ENCODE assay signal across 37 cellular contexts in the genomic region with DNA sequence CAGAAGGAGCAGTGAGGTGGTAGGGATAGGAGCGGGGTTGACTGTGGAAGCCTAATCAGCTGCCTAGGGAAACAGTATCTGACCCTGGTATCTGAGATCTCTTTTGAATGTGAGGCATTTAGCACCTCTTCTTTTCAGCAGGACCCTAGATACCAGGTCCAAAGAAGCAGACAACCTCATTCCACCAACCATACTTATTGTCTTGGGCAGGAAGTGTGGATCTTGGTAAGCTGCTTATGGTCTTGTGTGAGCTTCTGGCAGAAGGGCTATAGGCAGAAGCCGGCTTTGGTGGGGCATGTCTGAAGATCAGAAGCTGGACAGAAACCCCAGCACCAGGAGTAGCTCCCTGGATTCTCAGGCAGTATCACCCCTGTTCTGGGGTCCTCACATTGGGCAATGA.
"Had no signal": no experiment of that assay in that cellular context is flagged by ENCODE, and none has a peak within 500 bp of the region (broad histone marks: within the 10 kb centered on the region; RNA-seq: fewer than 3 reads in every experiment).

No MANE protein-coding gene starts in this region.

- H3K4me1 Mint-ChIP-seq: activated CD4-positive, alpha-beta memory T cell treated with anti-CD3 and anti-CD28 coated beads, Interleukin-2, amount 10 ng/mL, durations not matched to agents 7 days and 5 days; activated CD4-positive, alpha-beta T cell treated with anti-CD3 and anti-CD28 coated beads for 36 hours; activated CD4-positive, alpha-beta T cell treated with anti-CD3 and anti-CD28 coated beads, Interleukin-2, amount 10 ng/mL, durations not matched to agents 7 days and 5 days; activated naive CD4-positive, alpha-beta T cell treated with anti-CD3 and anti-CD28 coated beads, Interleukin-2, amount 10 ng/mL, durations not matched to agents 7 days and 5 days; activated naive CD4-positive, alpha-beta T cell treated with anti-CD3 and anti-CD28 coated beads, Interleukin-2, amount 50 U/mL, for 24 hours; activated naive CD8-positive, alpha-beta T cell treated with anti-CD3 and anti-CD28 coated beads, Interleukin-2, amount 10 ng/mL, durations not matched to agents 7 days and 5 days; activated naive CD8-positive, alpha-beta T cell treated with anti-CD3 and anti-CD28 coated beads, Interleukin-2, amount 50 U/mL, for 24 hours; central memory CD8-positive, alpha-beta T cell had no signal

- H3K36me3 ChIP-seq: ascending aorta, cardiac muscle cell had no signal

- H3K27ac Mint-ChIP-seq: activated CD4-positive, alpha-beta memory T cell treated with anti-CD3 and anti-CD28 coated beads, Interleukin-2, amount 10 ng/mL, durations not matched to agents 7 days and 5 days; activated CD4-positive, alpha-beta T cell treated with anti-CD3 and anti-CD28 coated beads for 36 hours; activated CD4-positive, alpha-beta T cell treated with anti-CD3 and anti-CD28 coated beads, Interleukin-2, amount 10 ng/mL, durations not matched to agents 7 days and 5 days; activated CD8-positive, alpha-beta memory T cell treated with anti-CD3 and anti-CD28 coated beads, Interleukin-2, amount 10 ng/mL, durations not matched to agents 7 days and 5 days; activated CD8-positive, alpha-beta T cell treated with anti-CD3 and anti-CD28 coated beads, Interleukin-2, amount 10 ng/mL, durations not matched to agents 7 days and 5 days; activated naive CD4-positive, alpha-beta T cell treated with anti-CD3 and anti-CD28 coated beads, Interleukin-2, amount 10 ng/mL, durations not matched to agents 7 days and 5 days; activated naive CD4-positive, alpha-beta T cell treated with anti-CD3 and anti-CD28 coated beads, Interleukin-2, amount 50 U/mL, for 24 hours; activated naive CD8-positive, alpha-beta T cell; activated naive CD8-positive, alpha-beta T cell treated with anti-CD3 and anti-CD28 coated beads, Interleukin-2, amount 10 ng/mL, durations not matched to agents 7 days and 5 days; activated naive CD8-positive, alpha-beta T cell treated with anti-CD3 and anti-CD28 coated beads, Interleukin-2, amount 50 U/mL, for 24 hours; activated T-cell treated with anti-CD3 and anti-CD28 coated beads, Interleukin-2, amount 50 U/mL, for 24 hours; activated T-helper 2 cell treated with anti-CD3 and anti-CD28 coated beads, Interferon-gamma antibody, Interleukin-2, Interleukin-4, amounts not matched to agents 10 μg/mL and 5 μg/mL and 100 μg/mL, durations not matched to agents 14 hours and 24 hours and 36 hours; T-cell; T-helper 2 cell treated with Interferon-gamma antibody and Interleukin-4, amounts not matched to agents 5 μg/mL and 100 μg/mL, for 36 hours; WTC11 had no signal

- H3K4me1 ChIP-seq: ascending aorta had no signal

- H3K27me3 ChIP-seq: ascending aorta, cardiac muscle cell had no signal

- H3K4me3 ChIP-seq: ascending aorta, cardiac muscle cell had no signal

- H3K9me3 Mint-ChIP-seq: activated naive CD4-positive, alpha-beta T cell treated with anti-CD3 and anti-CD28 coated beads, Interleukin-2, amount 10 ng/mL, durations not matched to agents 7 days and 5 days; activated naive CD4-positive, alpha-beta T cell treated with anti-CD3 and anti-CD28 coated beads, Interleukin-2, amount 50 U/mL, for 24 hours; activated naive CD8-positive, alpha-beta T cell treated with anti-CD3 and anti-CD28 coated beads, Interleukin-2, amount 50 U/mL, for 24 hours; activated T-cell treated with anti-CD3 and anti-CD28 coated beads, Interleukin-2, amount 50 U/mL, for 24 hours; central memory CD8-positive, alpha-beta T cell had no signal

- DNase-seq: activated CD4-positive, alpha-beta memory T cell treated with anti-CD3 and anti-CD28 coated beads, Interleukin-2, amount 10 ng/mL, durations not matched to agents 7 days and 5 days; activated CD4-positive, alpha-beta T cell treated with anti-CD3 and anti-CD28 coated beads for 1 hour; activated CD4-positive, alpha-beta T cell treated with anti-CD3 and anti-CD28 coated beads for 36 hours; activated CD4-positive, alpha-beta T cell treated with anti-CD3 and anti-CD28 coated beads for 48 hours; activated CD4-positive, alpha-beta T cell treated with anti-CD3 and anti-CD28 coated beads, Interleukin-2, amount 10 ng/mL, durations not matched to agents 7 days and 5 days; activated CD4-positive, alpha-beta T cell treated with anti-CD3 and anti-CD28 coated beads, Interleukin-2, amount 50 U/mL, for 48 hours; activated CD4-positive, CD25-positive, alpha-beta regulatory T cell; activated CD8-positive, alpha-beta memory T cell treated with anti-CD3 and anti-CD28 coated beads for 24 hours; activated CD8-positive, alpha-beta memory T cell treated with anti-CD3 and anti-CD28 coated beads, Interleukin-2, amount 10 ng/mL, durations not matched to agents 7 days and 5 days; activated CD8-positive, alpha-beta memory T cell treated with anti-CD3 and anti-CD28 coated beads, Interleukin-2, amount 50 U/mL, for 48 hours; activated CD8-positive, alpha-beta T cell treated with anti-CD3 and anti-CD28 coated beads, Interleukin-2, amount 10 ng/mL, durations not matched to agents 7 days and 5 days; activated effector memory CD4-positive, alpha-beta T cell treated with Interleukin-2 at 50 U/mL for 16 hours; activated gamma-delta T cell; activated naive CD4-positive, alpha-beta T cell treated with anti-CD3 and anti-CD28 coated beads, Interleukin-2, amount 10 ng/mL, durations not matched to agents 7 days and 5 days; activated naive CD4-positive, alpha-beta T cell treated with Interleukin-2 at 50 U/mL for 16 hours; activated naive CD8-positive, alpha-beta T cell treated with anti-CD3 and anti-CD28 coated beads, Interleukin-2, amount 10 ng/mL, durations not matched to agents 7 days and 5 days; activated naive CD8-positive, alpha-beta T cell treated with anti-CD3 and anti-CD28 coated beads, Interleukin-2, amount 50 U/mL, for 24 hours; activated T-cell treated with anti-CD3 and anti-CD28 coated beads, Interleukin-2, amount 50 U/mL, for 24 hours; activated T-cell treated with anti-CD3 and anti-CD28 coated beads, Interleukin-2, amount 50 U/mL, for 48 hours; amygdala; anterior cingulate cortex; caudate nucleus; cerebellar nuclear complex; T-cell; T-helper 2 cell; T-helper 9 cell had no signal

- H3K9me3 ChIP-seq: ascending aorta had no signal

- H3K4me3 Mint-ChIP-seq: activated CD4-positive, alpha-beta memory T cell treated with anti-CD3 and anti-CD28 coated beads, Interleukin-2, amount 10 ng/mL, durations not matched to agents 7 days and 5 days; activated CD4-positive, alpha-beta T cell treated with anti-CD3 and anti-CD28 coated beads for 36 hours; activated CD4-positive, alpha-beta T cell treated with anti-CD3 and anti-CD28 coated beads, Interleukin-2, amount 10 ng/mL, durations not matched to agents 7 days and 5 days; activated CD8-positive, alpha-beta memory T cell treated with anti-CD3 and anti-CD28 coated beads, Interleukin-2, amount 10 ng/mL, durations not matched to agents 7 days and 5 days; activated CD8-positive, alpha-beta T cell treated with anti-CD3 and anti-CD28 coated beads, Interleukin-2, amount 10 ng/mL, durations not matched to agents 7 days and 5 days; activated naive CD4-positive, alpha-beta T cell treated with anti-CD3 and anti-CD28 coated beads, Interleukin-2, amount 10 ng/mL, durations not matched to agents 7 days and 5 days; activated naive CD4-positive, alpha-beta T cell treated with anti-CD3 and anti-CD28 coated beads, Interleukin-2, amount 50 U/mL, for 24 hours; activated naive CD8-positive, alpha-beta T cell; activated naive CD8-positive, alpha-beta T cell treated with anti-CD3 and anti-CD28 coated beads, Interleukin-2, amount 10 ng/mL, durations not matched to agents 7 days and 5 days; activated naive CD8-positive, alpha-beta T cell treated with anti-CD3 and anti-CD28 coated beads, Interleukin-2, amount 50 U/mL, for 24 hours; activated T-cell treated with anti-CD3 and anti-CD28 coated beads, Interleukin-2, amount 50 U/mL, for 24 hours; brain; central memory CD8-positive, alpha-beta T cell; T-cell; T-helper 2 cell treated with Interferon-gamma antibody and Interleukin-4, amounts not matched to agents 5 μg/mL and 100 μg/mL, for 36 hours; WTC11 had no signal

- ATAC-seq: activated CD4-positive, alpha-beta T cell treated with anti-CD3 and anti-CD28 coated beads for 36 hours; activated CD4-positive, CD25-positive, alpha-beta regulatory T cell treated with anti-CD3 and anti-CD28 coated beads, Interleukin-2, amount 50 U/mL, for 24 hours; activated CD8-positive, alpha-beta memory T cell treated with anti-CD3 and anti-CD28 coated beads, Interleukin-2, amount 10 ng/mL, durations not matched to agents 7 days and 5 days; activated CD8-positive, alpha-beta T cell treated with anti-CD3 and anti-CD28 coated beads, Interleukin-2, amount 10 ng/mL, durations not matched to agents 7 days and 5 days; activated naive CD8-positive, alpha-beta T cell treated with anti-CD3 and anti-CD28 coated beads, Interleukin-2, amount 50 U/mL, for 24 hours; T-cell; WTC11 had no signal

- H3K27me3 Mint-ChIP-seq: activated CD4-positive, alpha-beta memory T cell treated with anti-CD3 and anti-CD28 coated beads, Interleukin-2, amount 10 ng/mL, durations not matched to agents 7 days and 5 days; activated CD4-positive, alpha-beta T cell treated with anti-CD3 and anti-CD28 coated beads for 36 hours; activated CD4-positive, alpha-beta T cell treated with anti-CD3 and anti-CD28 coated beads, Interleukin-2, amount 10 ng/mL, durations not matched to agents 7 days and 5 days; activated CD8-positive, alpha-beta memory T cell treated with anti-CD3 and anti-CD28 coated beads, Interleukin-2, amount 10 ng/mL, durations not matched to agents 7 days and 5 days; activated naive CD4-positive, alpha-beta T cell treated with anti-CD3 and anti-CD28 coated beads, Interleukin-2, amount 50 U/mL, for 24 hours; activated naive CD8-positive, alpha-beta T cell; activated naive CD8-positive, alpha-beta T cell treated with anti-CD3 and anti-CD28 coated beads, Interleukin-2, amount 10 ng/mL, durations not matched to agents 7 days and 5 days; activated naive CD8-positive, alpha-beta T cell treated with anti-CD3 and anti-CD28 coated beads, Interleukin-2, amount 50 U/mL, for 24 hours; activated T-cell treated with anti-CD3 and anti-CD28 coated beads, Interleukin-2, amount 50 U/mL, for 24 hours; brain; central memory CD8-positive, alpha-beta T cell had no signal

- H3K27ac ChIP-seq: ascending aorta, cardiac muscle cell, VCaP had no signal
